ENCODE assay signal across 8 cellular contexts in genomic region chr19:37683520-37683919, GRCh38.
"Had no signal": no experiment of that assay in that cellular context is flagged by ENCODE, and none has a peak within 500 bp of the region (broad histone marks: within the 10 kb centered on the region; RNA-seq: fewer than 3 reads in every experiment).

No MANE protein-coding gene starts in this region.

- DNase-seq: GDM1, GF-D8 had no signal

- ATAC-seq: GM12878 had no signal

- H3K4me3 ChIP-seq: GM12878 had no signal

- FAIRE-seq: G401.6, GM12878, GM12891, GM12892, GM18507, GM19239 had no signal
